Comparison of ENCODE assay signal across 14 cellular contexts in the genomic region with DNA sequence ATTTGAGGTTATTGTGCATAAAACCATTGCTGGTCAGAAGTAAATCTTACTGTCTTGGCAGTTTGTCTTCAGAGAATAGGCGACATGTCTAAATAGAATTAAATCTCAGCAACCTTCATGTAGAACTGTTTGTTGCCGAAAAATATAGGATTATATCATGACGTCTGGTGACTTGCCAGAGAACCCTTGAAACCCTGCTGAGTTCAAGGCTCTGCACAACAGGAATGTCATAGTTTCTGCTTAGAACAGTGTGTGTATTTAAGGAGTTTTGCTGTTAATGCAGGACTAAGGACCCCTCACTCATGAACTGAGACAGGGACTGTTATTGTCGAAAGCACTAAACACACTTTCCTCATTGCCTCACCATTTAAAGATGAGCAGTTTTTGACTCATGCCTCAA.
"Had no signal": no experiment of that assay in that cellular context is flagged by ENCODE, and none has a peak within 500 bp of the region (broad histone marks: within the 10 kb centered on the region; RNA-seq: fewer than 3 reads in every experiment).

No MANE protein-coding gene starts in this region.

- H3K9me3 ChIP-seq: ascending aorta had no signal

- DNase-seq: activated CD4-positive, alpha-beta T cell treated with anti-CD3 and anti-CD28 coated beads, Interleukin-2, amount 50 U/mL, for 1 hour; activated naive CD4-positive, alpha-beta T cell treated with anti-CD3 and anti-CD28 coated beads for 36 hours; activated naive CD8-positive, alpha-beta T cell treated with anti-CD3 and anti-CD28 coated beads, Interleukin-2, amount 50 U/mL, for 24 hours; activated T-cell treated with anti-CD3 and anti-CD28 coated beads for 4 hours; central memory CD4-positive, alpha-beta T cell; effector CD8-positive, alpha-beta T cell; foreskin melanocyte; head of caudate nucleus; stimulated activated CD4-positive, alpha-beta T cell treated with anti-CD3 and anti-CD28 coated beads, Interleukin-4, amount 100 ng/mL, for 24 hours; stimulated activated naive CD4-positive, alpha-beta T cell treated with Interleukin-2 at 50 U/mL for 16 hours; trophoblast cell had no signal

- H3K79me2 ChIP-seq: parathyroid adenoma had no signal

- H3K4me1 Mint-ChIP-seq: activated naive CD8-positive, alpha-beta T cell treated with anti-CD3 and anti-CD28 coated beads, Interleukin-2, amount 50 U/mL, for 24 hours; activated T-helper 17 cell treated with anti-CD3 and anti-CD28 coated beads, Interleukin-2, amount 50 U/mL, for 72 hours had no signal

- H3K9ac ChIP-seq: parathyroid adenoma had no signal

- H3K36me3 ChIP-seq: ascending aorta had no signal

- H3K4me3 Mint-ChIP-seq: activated naive CD4-positive, alpha-beta T cell treated with anti-CD3 and anti-CD28 coated beads for 36 hours; activated naive CD8-positive, alpha-beta T cell treated with anti-CD3 and anti-CD28 coated beads, Interleukin-2, amount 50 U/mL, for 24 hours; activated T-helper 17 cell treated with anti-CD3 and anti-CD28 coated beads, Interleukin-2, amount 50 U/mL, for 72 hours had no signal

- H3K27me3 Mint-ChIP-seq: activated naive CD8-positive, alpha-beta T cell treated with anti-CD3 and anti-CD28 coated beads, Interleukin-2, amount 50 U/mL, for 24 hours; activated T-helper 17 cell treated with anti-CD3 and anti-CD28 coated beads, Interleukin-2, amount 50 U/mL, for 72 hours had no signal

- H2AFZ ChIP-seq: parathyroid adenoma had no signal

- H3K27ac ChIP-seq: ascending aorta, parathyroid adenoma had no signal

- H3K9me3 Mint-ChIP-seq: activated naive CD8-positive, alpha-beta T cell treated with anti-CD3 and anti-CD28 coated beads, Interleukin-2, amount 50 U/mL, for 24 hours; activated T-helper 17 cell treated with anti-CD3 and anti-CD28 coated beads, Interleukin-2, amount 50 U/mL, for 72 hours had no signal

- H3K27me3 ChIP-seq: ascending aorta had no signal

- H3K4me1 ChIP-seq: ascending aorta, parathyroid adenoma had no signal

- H3K4me3 ChIP-seq: ascending aorta had no signal

- H3K27ac Mint-ChIP-seq: activated naive CD4-positive, alpha-beta T cell treated with anti-CD3 and anti-CD28 coated beads for 36 hours; activated naive CD8-positive, alpha-beta T cell treated with anti-CD3 and anti-CD28 coated beads, Interleukin-2, amount 50 U/mL, for 24 hours; activated T-helper 17 cell treated with anti-CD3 and anti-CD28 coated beads, Interleukin-2, amount 50 U/mL, for 72 hours had no signal
